ENCODE assay signal across 19 cellular contexts in the genomic region with DNA sequence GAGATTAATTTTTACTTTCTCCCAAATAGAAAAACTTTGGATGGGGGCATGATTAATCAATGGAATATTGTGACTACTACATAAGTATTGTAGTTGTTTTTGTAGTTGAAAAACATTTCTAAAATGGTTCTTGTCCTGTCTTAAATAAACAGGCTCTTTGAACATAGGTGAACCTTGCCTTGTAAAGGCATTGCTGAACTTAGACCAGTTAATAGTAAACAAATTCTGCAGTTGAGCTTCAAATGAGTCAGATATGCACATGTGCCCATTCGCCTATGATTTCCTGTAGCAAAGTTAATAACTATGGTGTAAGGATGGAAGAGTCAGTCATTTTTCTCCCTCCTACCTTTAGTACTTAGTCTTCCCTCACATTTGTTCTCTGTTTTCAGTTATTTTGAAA.
"Had no signal": no experiment of that assay in that cellular context is flagged by ENCODE, and none has a peak within 500 bp of the region (broad histone marks: within the 10 kb centered on the region; RNA-seq: fewer than 3 reads in every experiment).

No MANE protein-coding gene starts in this region.

- H3K4me3 ChIP-seq: body of pancreas, gastroesophageal sphincter, heart right ventricle, pancreas, tibial artery had no signal

- DNase-seq: activated CD4-positive, alpha-beta T cell treated with anti-CD3 and anti-CD28 coated beads for 36 hours; activated CD8-positive, alpha-beta T cell treated with anti-CD3 and anti-CD28 coated beads for 36 hours; activated effector memory CD4-positive, alpha-beta T cell treated with anti-CD3 and anti-CD28 coated beads, Interleukin-2, amount 50 U/mL, for 16 hours; activated T-cell treated with anti-CD3 and anti-CD28 coated beads, Interleukin-2, amount 50 U/mL, for 48 hours; amygdala; body of pancreas; central memory CD4-positive, alpha-beta T cell; cortex of kidney; effector CD8-positive, alpha-beta T cell; heart right ventricle; islet precursor cell; left ventricle myocardium superior; mesenchymal stem cell; naive thymus-derived CD8-positive, alpha-beta T cell; pancreas; stimulated activated naive CD4-positive, alpha-beta T cell; tibial artery had no signal

- ATAC-seq: activated CD4-positive, alpha-beta T cell treated with anti-CD3 and anti-CD28 coated beads for 36 hours; activated CD8-positive, alpha-beta T cell treated with anti-CD3 and anti-CD28 coated beads for 36 hours; activated naive CD4-positive, alpha-beta T cell treated with anti-CD3 and anti-CD28 coated beads, Interleukin-2, amount 50 U/mL, for 72 hours; body of pancreas; gastroesophageal sphincter; heart right ventricle; left ventricle myocardium superior; naive thymus-derived CD8-positive, alpha-beta T cell; pancreas had no signal
